21 cellular contexts compared by ENCODE assay signal in the genomic region with DNA sequence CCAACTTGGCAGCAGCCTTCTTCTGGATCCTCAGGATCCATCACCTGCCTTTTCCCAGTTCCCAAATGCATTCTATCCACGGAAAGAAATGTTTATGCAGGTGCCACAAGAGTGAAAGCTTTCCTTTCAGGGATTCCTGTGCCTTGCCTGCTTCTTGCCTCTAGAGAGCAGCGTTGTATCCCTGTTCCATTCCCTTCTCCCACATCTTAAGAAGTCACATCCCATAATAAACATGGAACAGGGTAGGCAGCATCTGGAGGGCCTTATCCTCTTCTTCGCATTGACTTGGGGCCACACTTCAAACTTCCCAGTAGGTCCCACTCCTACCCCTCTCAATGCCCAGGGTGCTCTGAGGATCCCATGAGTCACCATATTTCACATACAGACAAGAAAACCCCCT.
DNase-seq lines count a peak whose midpoint lies in the region; ATAC-seq, FAIRE-seq and TF ChIP-seq lines count a peak whose summit lies in the region.
"Had no signal": no experiment of that assay in that cellular context is flagged by ENCODE, and none has a peak within 500 bp of the region (broad histone marks: within the 10 kb centered on the region; RNA-seq: fewer than 3 reads in every experiment).

No MANE protein-coding gene starts in this region.

- H3K18ac ChIP-seq in H9 (ENCODE audit: insufficient read length, low read depth, low read length): no peak overlapping the region

- no peak for TF ChIP-seq POLR2A in K562 (conservative IDR thresholded peaks at IDR 0.05)

- no peak overlapping the region for H4K8ac ChIP-seq in H9 (replicated peaks; ENCODE audit: insufficient read length, low read depth, low read length)

- no peak overlapping the region for H3K23ac ChIP-seq in H9 (ENCODE audit: insufficient read length, low read depth, low read length)

- no peak overlapping the region for H2AK5ac ChIP-seq in H9 (ENCODE audit: insufficient read length, low read length)

- H3K27ac ChIP-seq in DND-41 (ENCODE audit: low read length) (no peak overlapping the region), H9 (ENCODE audit: insufficient read length, low read depth, low read length) (no peak overlapping the region), K562 (ENCODE audit: extremely low read depth, low read depth, low read length) (no peak overlapping the region), small intestine (ENCODE audit: low read depth in 1 of 2, low read length in 1 of 2) (no peak overlapping the region), kidney (ENCODE audit: low read depth in 2 of 2, low read length in 2 of 2) (no peak overlapping the region)
- H3K27ac ChIP-seq: BLaER1 treated with 17β-estradiol and CSF1 and Interleukin-3, amounts not matched to agents 10 nM and 100 nM; KMS-11; upper lobe of right lung had no signal

- H2BK120ac ChIP-seq in H9 (ENCODE audit: low read depth, low read length, poor library complexity, severe bottlenecking): no peak overlapping the region

- H3K27me3 ChIP-seq in DND-41 (ENCODE audit: insufficient read depth, low read length, poor library complexity) (no peaks in the 10 kb centered on the region), H9 (ENCODE audit: insufficient read depth, low read length) (no peaks in the 10 kb centered on the region), K562 (ENCODE audit: control insufficient read depth in 2 of 2, insufficient read depth in 2 of 2, low read length in 2 of 2) (peaks cover 2 to 9% of the 10 kb centered on the region in 2 experiments; a peak in 2 of 5 replicates), small intestine (ENCODE audit: control insufficient read depth in 2 of 2, insufficient read depth in 2 of 2, low read length in 2 of 2) (no peaks in the 10 kb centered on the region)
- H3K27me3 ChIP-seq: BLaER1 treated with 17β-estradiol and CSF1 and Interleukin-3, amounts not matched to agents 10 nM and 100 nM; upper lobe of right lung had no signal

- no peak overlapping the region for H3T11ph ChIP-seq in H9 (ENCODE audit: low read length)

- H3K36me3 Mint-ChIP-seq in H9 (ENCODE audit: insufficient read depth in 1 of 3, low read depth in 3 of 3) (peaks cover 9 to 28% (median 12%) of the 10 kb centered on the region in 3 experiments), immature natural killer cell (peaks cover 32 to 77% (median 66%) of the 10 kb centered on the region in 3 donors)

- no peak overlapping the region for H3K4ac ChIP-seq in H9 (ENCODE audit: low read depth, low read length)

- no peaks in the 10 kb centered on the region for H3K9me1 ChIP-seq in K562 (ENCODE audit: control insufficient read depth, insufficient read depth, low read length)

- no peak overlapping the region for H3K4me2 ChIP-seq in DND-41 (ENCODE audit: insufficient read depth, low read length)
- no peak overlapping the region for H3K4me2 ChIP-seq in H9 (ENCODE audit: insufficient read depth, insufficient read length, low read length)
- no peak overlapping the region for H3K4me2 ChIP-seq in K562 (ENCODE audit: insufficient read depth, low read length)
- H3K4me2 ChIP-seq: BLaER1 treated with 17β-estradiol and CSF1 and Interleukin-3, amounts not matched to agents 10 nM and 100 nM; KMS-11 had no signal

- no peak for DNase-seq in DND-41
- DNase-seq in H9: no peak
- no peak for DNase-seq in K562 (ENCODE audit: extremely low read depth in 1 of 4, low spot score in 3 of 4)
- no peak for DNase-seq in immature natural killer cell
- DNase-seq in small intestine: no peak
- no peak for DNase-seq in NCI-H2081 treated with DMSO at 0.1 percent for 48 hours (lab: John Stamatoyannopoulos, UW)
- DNase-seq in kidney: no peak
- no peak for DNase-seq in foreskin melanocyte
- DNase-seq: activated CD4-positive, alpha-beta T cell treated with anti-CD3 and anti-CD28 coated beads, Interleukin-2, amount 50 U/mL, for 1 hour; GF-D8; naive thymus-derived CD8-positive, alpha-beta T cell; NCI-H187 treated with DMSO at 0.1 percent for 48 hours; NCI-H69; retina; stimulated activated CD4-positive, alpha-beta T cell treated with anti-CD3 and anti-CD28 coated beads, Interleukin-2, amount 100 ng/mL, for 48 hours; upper lobe of right lung had no signal

- ATAC-seq in DND-41 (ENCODE audit: insufficient read depth, low read depth): no peak
- no peak for ATAC-seq in K562
- ATAC-seq: naive thymus-derived CD8-positive, alpha-beta T cell; upper lobe of right lung had no signal

- BruUV-seq in K562 (replicated peaks; lab: Mats Ljungman, UMichigan): no TSS peak

- CTCF ChIA-PET in K562 (lab: Yijun Ruan, JAX; ENCODE audit: low intra/inter-chr PET ratio): no interaction called here

- H3K79me2 ChIP-seq in DND-41 (ENCODE audit: insufficient read depth, low read length): no peaks in the 10 kb centered on the region
- H3K79me2 ChIP-seq in H9 (ENCODE audit: insufficient read depth, low read length): no peaks in the 10 kb centered on the region
- H3K79me2 ChIP-seq in K562 (ENCODE audit: control insufficient read depth, insufficient read depth, low read length): no peaks in the 10 kb centered on the region

- H3K56ac ChIP-seq in H9 (ENCODE audit: insufficient read length, low read depth, low read length): no peak overlapping the region

- H2BK15ac ChIP-seq in H9 (ENCODE audit: low read depth, low read length): no peak overlapping the region

- H3K9me3 Mint-ChIP-seq in H9 (peaks cover 4 to 12% of the 10 kb centered on the region in 2 experiments; a peak in 4 of 5 replicates), immature natural killer cell (no peaks in the 10 kb centered on the region)

- H3K23me2 ChIP-seq in H9 (ENCODE audit: insufficient read length, low read depth, low read length, poor library complexity, severe bottlenecking): no peaks in the 10 kb centered on the region

- no peak overlapping the region for H2BK12ac ChIP-seq in H9 (ENCODE audit: insufficient read length, low read depth, low read length)

- no peak overlapping the region for H2BK20ac ChIP-seq in H9 (ENCODE audit: low read depth, low read length, poor library complexity, severe bottlenecking)

- H3K4me3 Mint-ChIP-seq in H9 (no peak overlapping the region), immature natural killer cell (no peak overlapping the region)
- H3K4me3 Mint-ChIP-seq: naive thymus-derived CD8-positive, alpha-beta T cell; T-helper 2 cell treated with Interferon-gamma antibody and Interleukin-4, amounts not matched to agents 5 μg/mL and 100 μg/mL, for 36 hours had no signal

- TF ChIP-seq CTCF in DND-41 (IDR thresholded peaks at IDR 0.05; ENCODE audit: borderline replicate concordance, extremely low read depth, low read length, poor library complexity, severe bottlenecking) (peak; percentile 46), H9 (conservative IDR thresholded peaks at IDR 0.05) (peak; percentile 68), K562 (IDR thresholded peaks at IDR 0.05 in 2 of 3, conservative IDR thresholded peaks at IDR 0.05 in 1 of 3; ENCODE audit: insufficient read depth in 2 of 3, low read depth in 1 of 3, low read length in 3 of 3) (peak in 2 of 3 experiments; percentile 26 to 39; a peak in 2 of 6 replicates), kidney (IDR thresholded peaks at IDR 0.05; ENCODE audit: borderline replicate concordance, extremely low read depth, insufficient read depth) (no peak)

- H3K9ac ChIP-seq in DND-41 (ENCODE audit: low read depth, low read length) (no peak overlapping the region), H9 (ENCODE audit: extremely low read depth, insufficient read length, low read length) (no peak overlapping the region), K562 (ENCODE audit: insufficient read depth in 1 of 2, low read depth in 2 of 2, low read length in 2 of 2) (no peak overlapping the region), kidney (ENCODE audit: low read length in 2 of 2) (no peak overlapping the region)
- H3K9ac ChIP-seq: BLaER1 treated with 17β-estradiol and CSF1 and Interleukin-3, amounts not matched to agents 10 nM and 100 nM; KMS-11 had no signal

- H4K5ac ChIP-seq in H9 (ENCODE audit: insufficient read length, low read depth, low read length): no peak overlapping the region

- H3K4me3 ChIP-seq in DND-41 (ENCODE audit: low read depth in 1 of 2, low read length in 2 of 2) (no peak overlapping the region), K562 (no peak overlapping the region), small intestine (ENCODE audit: low read depth in 1 of 2, low read length in 2 of 2) (no peak overlapping the region), kidney (ENCODE audit: low read length in 2 of 2) (no peak overlapping the region)
- H3K4me3 ChIP-seq: BLaER1 treated with 17β-estradiol and CSF1 and Interleukin-3, amounts not matched to agents 10 nM and 100 nM; upper lobe of right lung had no signal

- in situ Hi-C loops in K562 (cut with MboI): no loop called here

- H3K27me3 Mint-ChIP-seq in H9 (ENCODE audit: low read depth) (no peaks in the 10 kb centered on the region), immature natural killer cell (ENCODE audit: low read depth in 3 of 3) (peaks cover 0 to 2% (median 0%) of the 10 kb centered on the region in 3 donors)
- H3K27me3 Mint-ChIP-seq: naive thymus-derived CD8-positive, alpha-beta T cell had no signal

- H3K14ac ChIP-seq in H9 (ENCODE audit: insufficient read depth, low read length): no peak overlapping the region

- H3K9me3 ChIP-seq in DND-41 (ENCODE audit: insufficient read depth, low read length, severe bottlenecking) (peaks cover 8% of the 10 kb centered on the region), H9 (ENCODE audit: control insufficient read depth, low read depth, low read length) (no peaks in the 10 kb centered on the region), K562 (replicated peaks; ENCODE audit: control insufficient read depth, insufficient read depth, low read depth, low read length) (peaks cover 3% of the 10 kb centered on the region), small intestine (ENCODE audit: control insufficient read depth, low read depth) (no peaks in the 10 kb centered on the region), kidney (ENCODE audit: control insufficient read depth in 1 of 2, low read length in 2 of 2) (peaks cover 0 to 7% of the 10 kb centered on the region in 2 donors)

- no peaks in the 10 kb centered on the region for H3K79me1 ChIP-seq in H9 (ENCODE audit: insufficient read depth, low read depth, low read length, poor library complexity, severe bottlenecking)

- FAIRE-seq in K562 (lab: Jason Lieb, UNC) (no peak), small intestine (lab: Jason Lieb, UNC) (no peak), kidney (lab: Jason Lieb, UNC) (no peak)
- FAIRE-seq: astrocyte, H54 had no signal

- TF ChIP-seq EP300 in K562 (IDR thresholded peaks at IDR 0.05; ENCODE audit: low read length): no peak

- peak in 1 of 2 experiments; percentile 43; a peak in 2 of 4 replicates for TF ChIP-seq RAD21 in K562 (CRISPR knock-in tag; conservative IDR thresholded peaks at IDR 0.05 in 1 of 2, IDR thresholded peaks at IDR 0.05 in 1 of 2)

- no peaks in the 10 kb centered on the region for H4K20me1 ChIP-seq in DND-41 (ENCODE audit: insufficient read depth, low read length)
- no peaks in the 10 kb centered on the region for H4K20me1 ChIP-seq in H9 (ENCODE audit: control insufficient read depth, insufficient read depth, insufficient read length)
- no peaks in the 10 kb centered on the region for H4K20me1 ChIP-seq in K562 (replicated peaks; ENCODE audit: control insufficient read depth, insufficient read depth, low read length)
- H4K20me1 ChIP-seq: BLaER1 treated with 17β-estradiol and CSF1 and Interleukin-3, amounts not matched to agents 10 nM and 100 nM had no signal

- no CpG with 5 or more reads among the region's 3 CpGs for WGBS in H9 (ENCODE audit: extremely low coverage, insufficient read length, low lambda C conversion rate)
- 10% methylated on average over 3 of the region's 3 CpGs for WGBS in K562 (ENCODE audit: insufficient coverage, low coverage, missing lambda C conversion rate)
- 75 to 78% (median 76%) methylated on average over 3 of the region's 3 CpGs for WGBS in small intestine, 3 donors

- H3K4me1 ChIP-seq in DND-41 (ENCODE audit: insufficient read depth, low read length) (peaks cover 28% of the 10 kb centered on the region), H9 (ENCODE audit: insufficient read depth, low read length) (no peaks in the 10 kb centered on the region), K562 (replicated peaks in 1 of 2; ENCODE audit: control insufficient read depth in 2 of 2, insufficient read depth in 2 of 2, low read length in 2 of 2) (no peaks in the 10 kb centered on the region), small intestine (ENCODE audit: control insufficient read depth in 2 of 2, insufficient read depth in 1 of 2, low read depth in 1 of 2, low read length in 1 of 2) (no peaks in the 10 kb centered on the region), kidney (ENCODE audit: control insufficient read depth in 1 of 2, insufficient read depth in 1 of 2, low read depth in 1 of 2, low read length in 2 of 2) (no peaks in the 10 kb centered on the region)
- H3K4me1 ChIP-seq: upper lobe of right lung had no signal

- peaks cover 55% of the 10 kb centered on the region for H3K36me3 ChIP-seq in DND-41 (ENCODE audit: insufficient read depth, low read length)
- no peaks in the 10 kb centered on the region for H3K36me3 ChIP-seq in K562 (ENCODE audit: control insufficient read depth, insufficient read depth, low read length)
- H3K36me3 ChIP-seq in small intestine (ENCODE audit: control insufficient read depth in 2 of 2, insufficient read depth in 2 of 2, low read length in 2 of 2): peaks cover 17 to 39% of the 10 kb centered on the region in 2 donors
- H3K36me3 ChIP-seq in kidney (ENCODE audit: control insufficient read depth in 1 of 2, insufficient read depth in 2 of 2, low read length in 2 of 2): peaks cover 8% of the 10 kb centered on the region in 2 donors

- H2BK5ac ChIP-seq in H9 (ENCODE audit: insufficient read length, low read length): no peak overlapping the region

- intact Hi-C loops in K562 (cut with micrococcal nuclease): no loop called here
- intact Hi-C loops in kidney (cut with DNase I): no loop called here

- H3K27ac Mint-ChIP-seq in H9: peak overlapping the region in 1 of 3 experiments; percentile 66; a peak in 1 of 7 replicates
- peak overlapping the region in 4 of 6 donors; percentile 18 to 44 (median 32) for H3K27ac Mint-ChIP-seq in immature natural killer cell
- H3K27ac Mint-ChIP-seq: T-helper 2 cell treated with Interferon-gamma antibody and Interleukin-4, amounts not matched to agents 5 μg/mL and 100 μg/mL, for 36 hours had no signal

- H2AFZ ChIP-seq in DND-41 (ENCODE audit: low read depth, low read length): no peak overlapping the region
- H2AFZ ChIP-seq in H9 (ENCODE audit: low read length): no peak overlapping the region
- H2AFZ ChIP-seq in K562 (ENCODE audit: low read depth, low read length): no peak overlapping the region

- POLR2A ChIA-PET in K562 (lab: Yijun Ruan, JAX): no interaction called here

- H4K91ac ChIP-seq in H9 (ENCODE audit: insufficient read length, low read depth, low read length): no peak overlapping the region

- H3K4me1 Mint-ChIP-seq in H9 (no peaks in the 10 kb centered on the region), immature natural killer cell (peaks cover 17 to 26% of the 10 kb centered on the region in 2 donors)
